Comparison of ENCODE assay signal across 1 cellular context in genomic region chr4:10289534-10289899, GRCh38.
TF ChIP-seq lines count a peak whose summit lies in the region.

No MANE protein-coding gene starts in this region.

TF ChIP-seq in K562, 482 proteins besides CTCF, POLR2A, EP300 and RAD21 (continued from another document):
- peak; percentile 70; the same call in 1 of the 2 replicates for TF ChIP-seq EHMT2 (IDR thresholded peaks at IDR 0.05)
- no peak for TF ChIP-seq TFAP4 (CRISPR knock-in tag; IDR thresholded peaks at IDR 0.05; ENCODE audit: borderline replicate concordance)
- TF ChIP-seq ZNF165 (CRISPR knock-in tag; IDR thresholded peaks at IDR 0.05; ENCODE audit: borderline replicate concordance): no peak
- peak; percentile 37; the same call in 1 of the 2 replicates for TF ChIP-seq MAFF (IDR thresholded peaks at IDR 0.05; ENCODE audit: low read length)
- TF ChIP-seq ETS1 (conservative IDR thresholded peaks at IDR 0.05; ENCODE audit: control insufficient read depth, low read depth, low read length): no peak
- peak; percentile 32; the same call in 1 of the 2 replicates for TF ChIP-seq CTBP1 (IDR thresholded peaks at IDR 0.05; ENCODE audit: borderline replicate concordance)
- no peak for TF ChIP-seq ELF2 (CRISPR knock-in tag; IDR thresholded peaks at IDR 0.05)
- no peak for TF ChIP-seq ZNF280B (CRISPR knock-in tag; IDR thresholded peaks at IDR 0.05)
- TF ChIP-seq TCF15 (CRISPR knock-in tag; IDR thresholded peaks at IDR 0.05): no peak
- no peak for TF ChIP-seq HDAC6 (IDR thresholded peaks at IDR 0.05; ENCODE audit: low read depth, low read length)
- no peak for TF ChIP-seq LARP7 (IDR thresholded peaks at IDR 0.05)
- TF ChIP-seq KLF6 (CRISPR knock-in tag; IDR thresholded peaks at IDR 0.05; ENCODE audit: borderline replicate concordance): no peak
- TF ChIP-seq BMI1 (IDR thresholded peaks at IDR 0.05; ENCODE audit: low read length): no peak
- TF ChIP-seq ZNF57 (CRISPR knock-in tag; IDR thresholded peaks at IDR 0.05): no peak
- TF ChIP-seq TCFL5 (CRISPR knock-in tag; conservative IDR thresholded peaks at IDR 0.05): no peak
- TF ChIP-seq DNMT1 (IDR thresholded peaks at IDR 0.05): no peak
- TF ChIP-seq SIX5 (IDR thresholded peaks at IDR 0.05; ENCODE audit: borderline replicate concordance in 1 of 2, insufficient read depth in 1 of 2, low read depth in 1 of 2, low read length in 2 of 2): no peak
- no peak for TF ChIP-seq ZBTB40 (IDR thresholded peaks at IDR 0.05)
- TF ChIP-seq ZBTB40 (CRISPR knock-in tag; IDR thresholded peaks at IDR 0.05): no peak
- TF ChIP-seq SAFB (IDR thresholded peaks at IDR 0.05; ENCODE audit: borderline replicate concordance, low read depth, low read length): no peak
- TF ChIP-seq NCOA6 (IDR thresholded peaks at IDR 0.05): no peak
- peak; percentile 44; the same call in 1 of the 2 replicates for TF ChIP-seq MAFK (IDR thresholded peaks at IDR 0.05; ENCODE audit: low read length)
- no peak for TF ChIP-seq NCOR1 (IDR thresholded peaks at IDR 0.05)
- no peak for TF ChIP-seq ZNF354B (CRISPR knock-in tag; IDR thresholded peaks at IDR 0.05)
- no peak for TF ChIP-seq SRSF7 (optimal IDR thresholded peaks at IDR 0.05; ENCODE audit: low read depth, low read length)
- TF ChIP-seq ZNF830 (CRISPR knock-in tag; IDR thresholded peaks at IDR 0.05): no peak
- TF ChIP-seq MBD1 (CRISPR knock-in tag; IDR thresholded peaks at IDR 0.05): no peak
- TF ChIP-seq BRCA1 (IDR thresholded peaks at IDR 0.05): no peak
- no peak for TF ChIP-seq BRCA1 (CRISPR knock-in tag; IDR thresholded peaks at IDR 0.05)
- no peak for TF ChIP-seq JUN (IDR thresholded peaks at IDR 0.05; ENCODE audit: borderline replicate concordance, low read depth, low read length)
- TF ChIP-seq JUN (CRISPR knock-in tag; IDR thresholded peaks at IDR 0.05; ENCODE audit: borderline replicate concordance): no peak
- TF ChIP-seq CBX8 (IDR thresholded peaks at IDR 0.05; ENCODE audit: borderline replicate concordance, extremely low read depth, low read depth, low read length, poor library complexity, severe bottlenecking): no peak
- no peak for TF ChIP-seq ZNF174 (CRISPR knock-in tag; IDR thresholded peaks at IDR 0.05)
TF ChIP-seq in K562: peak in this region for 10.
